21 cellular contexts compared by ENCODE assay signal in genomic region chr2:76160683-76161082, GRCh38.
A peak's percentile ranks its signal among the peaks of the same experiment; 100 is the strongest.
DNase-seq lines count a peak whose midpoint lies in the region; ATAC-seq, FAIRE-seq and TF ChIP-seq lines count a peak whose summit lies in the region.
"Had no signal": no experiment of that assay in that cellular context is flagged by ENCODE, and none has a peak within 500 bp of the region (broad histone marks: within the 10 kb centered on the region; RNA-seq: fewer than 3 reads in every experiment).

No MANE protein-coding gene starts in this region.

- H2BK5ac ChIP-seq in H9 (ENCODE audit: insufficient read length, low read length), result no peak overlapping the region

- H3K36me3 ChIP-seq in HepG2 (replicated peaks in 1 of 2; ENCODE audit: control insufficient read depth in 1 of 2, insufficient read depth in 2 of 2, low read length in 2 of 2) (no peaks in the 10 kb centered on the region), right lobe of liver (no peaks in the 10 kb centered on the region), K562 (ENCODE audit: control insufficient read depth, insufficient read depth, low read length) (no peaks in the 10 kb centered on the region), body of pancreas (replicated peaks in 1 of 2; ENCODE audit: insufficient read depth in 1 of 2, low read depth in 2 of 2) (no peaks in the 10 kb centered on the region)
- H3K36me3 ChIP-seq: HAP-1 had no signal

- no peaks in the 10 kb centered on the region for H3K79me1 ChIP-seq in H9 (ENCODE audit: insufficient read depth, low read depth, low read length, poor library complexity, severe bottlenecking)

- no peak overlapping the region for H3K4me3 Mint-ChIP-seq in H9
- no peak overlapping the region for H3K4me3 Mint-ChIP-seq in neural crest cell
- H3K4me3 Mint-ChIP-seq: CD14-positive monocyte; CD4-positive, alpha-beta memory T cell had no signal

- no peaks in the 10 kb centered on the region for H3K9me3 ChIP-seq in HepG2 (ENCODE audit: low read length)
- H3K9me3 ChIP-seq in right lobe of liver, result no peaks in the 10 kb centered on the region
- H3K9me3 ChIP-seq in H9 (ENCODE audit: control insufficient read depth, low read depth, low read length), result no peaks in the 10 kb centered on the region
- no peaks in the 10 kb centered on the region for H3K9me3 ChIP-seq in K562 (replicated peaks; ENCODE audit: control insufficient read depth, insufficient read depth, low read depth, low read length)
- H3K9me3 ChIP-seq in body of pancreas, result no peaks in the 10 kb centered on the region
- H3K9me3 ChIP-seq: HAP-1 had no signal

- H3K56ac ChIP-seq in H9 (ENCODE audit: insufficient read length, low read depth, low read length), result no peak overlapping the region

- no peaks in the 10 kb centered on the region for H3K9me3 Mint-ChIP-seq in H9
- no peaks in the 10 kb centered on the region for H3K9me3 Mint-ChIP-seq in neural crest cell

- H2BK120ac ChIP-seq in H9 (ENCODE audit: low read depth, low read length, poor library complexity, severe bottlenecking), result no peak overlapping the region

- DNase-seq in HepG2 (ENCODE audit: low spot score) (no peak), right lobe of liver (no peak), H9 (no peak), K562 (ENCODE audit: extremely low read depth in 1 of 4, low spot score in 3 of 4) (no peak), neural crest cell (ENCODE audit: low read depth, low spot score) (no peak), NCI-H1105 treated with DMSO at 0.1 percent for 48 hours (lab: John Stamatoyannopoulos, UW) (no peak), body of pancreas (no peak), activated T-cell treated with anti-CD3 and anti-CD28 coated beads for 4 hours (no peak)
- DNase-seq: AML-193; CD4-positive, alpha-beta memory T cell; DMS153; DMS79; GDM1; GOT3 had no signal

- no peak overlapping the region for H4K5ac ChIP-seq in H9 (ENCODE audit: insufficient read length, low read depth, low read length)

- POLR2A ChIA-PET in HepG2 (lab: Yijun Ruan, JAX), result no interaction called here
- POLR2A ChIA-PET in K562 (lab: Yijun Ruan, JAX), result no interaction called here

- TF ChIP-seq EP300 in HepG2 (IDR thresholded peaks at IDR 0.05; ENCODE audit: low read depth in 2 of 2, low read length in 2 of 2), result no peak
- no peak for TF ChIP-seq EP300 in HepG2 (CRISPR knock-in tag; IDR thresholded peaks at IDR 0.05; ENCODE audit: borderline replicate concordance)
- no peak for TF ChIP-seq EP300 in K562 (IDR thresholded peaks at IDR 0.05; ENCODE audit: low read length)

- in situ Hi-C loops in HepG2 (cut with HindIII; ENCODE audit: extremely low pct_ligation_motif_present, low pct_unique_long_range_greater_than_20kb), result no loop called here
- in situ Hi-C loops in K562 (cut with MboI), result no loop called here

- H4K8ac ChIP-seq in H9 (replicated peaks; ENCODE audit: insufficient read length, low read depth, low read length), result no peak overlapping the region

- WGBS in HepG2 (ENCODE audit: low lambda C conversion rate), result 29% methylated on average over 2 of the region's 2 CpGs
- 72% methylated on average over 2 of the region's 2 CpGs for WGBS in right lobe of liver (ENCODE audit: insufficient coverage, low coverage, low lambda C conversion rate, missing lambda C conversion rate)
- no CpG with 5 or more reads among the region's 2 CpGs for WGBS in H9 (ENCODE audit: extremely low coverage, insufficient read length, low lambda C conversion rate)
- WGBS in K562 (ENCODE audit: insufficient coverage, low coverage, missing lambda C conversion rate), result 23% methylated on average over 2 of the region's 2 CpGs
- WGBS in body of pancreas, 2 donors, result 43 to 75% methylated on average over 2 of the region's 2 CpGs

- H3K27ac Mint-ChIP-seq in H9, result no peak overlapping the region
- H3K27ac Mint-ChIP-seq in neural crest cell (ENCODE audit: unreplicated experiment), result no peak overlapping the region
- H3K27ac Mint-ChIP-seq: CD14-positive monocyte; CD4-positive, alpha-beta memory T cell had no signal

- TF ChIP-seq RAD21 in HepG2 (CRISPR knock-in tag; IDR thresholded peaks at IDR 0.05) (no peak), K562 (CRISPR knock-in tag; conservative IDR thresholded peaks at IDR 0.05 in 1 of 2, IDR thresholded peaks at IDR 0.05 in 1 of 2) (no peak)

- FAIRE-seq in HepG2 (lab: Jason Lieb, UNC) (no peak), K562 (lab: Jason Lieb, UNC) (no peak)
- FAIRE-seq: GM12892, GM18507, HTR-8/SVneo had no signal

- H3K4ac ChIP-seq in H9 (ENCODE audit: low read depth, low read length), result no peak overlapping the region

- H3K9me1 ChIP-seq in K562 (ENCODE audit: control insufficient read depth, insufficient read depth, low read length), result no peaks in the 10 kb centered on the region

- H3K4me1 Mint-ChIP-seq in H9 (no peaks in the 10 kb centered on the region; a peak in 1 of 4 replicates), neural crest cell (peaks cover 27% of the 10 kb centered on the region)
- H3K4me1 Mint-ChIP-seq: CD14-positive monocyte; CD4-positive, alpha-beta memory T cell had no signal

- H4K20me1 ChIP-seq in HepG2 (ENCODE audit: insufficient read depth, low read length) (no peaks in the 10 kb centered on the region), H9 (ENCODE audit: control insufficient read depth, insufficient read depth, insufficient read length) (no peaks in the 10 kb centered on the region), K562 (replicated peaks; ENCODE audit: control insufficient read depth, insufficient read depth, low read length) (no peaks in the 10 kb centered on the region)

- no peak overlapping the region for H4K91ac ChIP-seq in H9 (ENCODE audit: insufficient read length, low read depth, low read length)

- H3T11ph ChIP-seq in H9 (ENCODE audit: low read length), result no peak overlapping the region

- TF ChIP-seq POLR2A in HepG2 (IDR thresholded peaks at IDR 0.05; ENCODE audit: insufficient read depth in 1 of 2, low read depth in 2 of 2, low read length in 2 of 2), result no peak
- no peak for TF ChIP-seq POLR2A in right lobe of liver (IDR thresholded peaks at IDR 0.05)
- TF ChIP-seq POLR2A in K562 (conservative IDR thresholded peaks at IDR 0.05), result no peak
- no peak for TF ChIP-seq POLR2A in body of pancreas (IDR thresholded peaks at IDR 0.05)

- ATAC-seq in HepG2 (no peak), right lobe of liver (no peak), K562 (no peak), body of pancreas (no peak)

- H3K27me3 ChIP-seq in HepG2 (ENCODE audit: control insufficient read depth in 1 of 2, insufficient read depth in 2 of 2, low read length in 2 of 2) (no peaks in the 10 kb centered on the region), right lobe of liver (no peaks in the 10 kb centered on the region), H9 (ENCODE audit: insufficient read depth, low read length) (no peaks in the 10 kb centered on the region), K562 (ENCODE audit: control insufficient read depth in 2 of 2, insufficient read depth in 2 of 2, low read length in 2 of 2) (no peaks in the 10 kb centered on the region), body of pancreas (no peaks in the 10 kb centered on the region)

- H3K27me3 Mint-ChIP-seq in H9 (ENCODE audit: low read depth) (no peaks in the 10 kb centered on the region), neural crest cell (ENCODE audit: low read depth) (no peaks in the 10 kb centered on the region)
- H3K27me3 Mint-ChIP-seq: CD4-positive, alpha-beta memory T cell had no signal

- H3K4me2 ChIP-seq in HepG2 (ENCODE audit: low read depth, low read length) (no peak overlapping the region), H9 (ENCODE audit: insufficient read depth, insufficient read length, low read length) (no peak overlapping the region), K562 (ENCODE audit: insufficient read depth, low read length) (no peak overlapping the region)
- H3K4me2 ChIP-seq: KMS-11 had no signal

- no peaks in the 10 kb centered on the region for H3K23me2 ChIP-seq in H9 (ENCODE audit: insufficient read length, low read depth, low read length, poor library complexity, severe bottlenecking)

- H3K9ac ChIP-seq in HepG2 (ENCODE audit: insufficient read depth, low read depth, low read length), result no peak overlapping the region
- H3K9ac ChIP-seq in H9 (ENCODE audit: extremely low read depth, insufficient read length, low read length), result no peak overlapping the region
- H3K9ac ChIP-seq in K562 (ENCODE audit: insufficient read depth in 1 of 2, low read depth in 2 of 2, low read length in 2 of 2), result no peak overlapping the region
- H3K9ac ChIP-seq: KMS-11 had no signal

- no peak overlapping the region for H2BK20ac ChIP-seq in H9 (ENCODE audit: low read depth, low read length, poor library complexity, severe bottlenecking)

- TF ChIP-seq CTCF in HepG2 (CRISPR knock-in tag; IDR thresholded peaks at IDR 0.05) (no peak), right lobe of liver (IDR thresholded peaks at IDR 0.05) (no peak), H9 (conservative IDR thresholded peaks at IDR 0.05) (peak; percentile 34; the same call in 2 of the 3 replicates), K562 (IDR thresholded peaks at IDR 0.05 in 2 of 3, conservative IDR thresholded peaks at IDR 0.05 in 1 of 3; ENCODE audit: insufficient read depth in 2 of 3, low read depth in 1 of 3, low read length in 3 of 3) (no peak), neural crest cell (conservative IDR thresholded peaks at IDR 0.05) (peak; percentile 30), body of pancreas (IDR thresholded peaks at IDR 0.05) (no peak)

- CTCF ChIA-PET in HepG2 (lab: Yijun Ruan, JAX; ENCODE audit: low intra/inter-chr PET ratio, low total read pairs) (no interaction called here), K562 (lab: Yijun Ruan, JAX; ENCODE audit: low intra/inter-chr PET ratio) (no interaction called here)

- no peaks in the 10 kb centered on the region for H3K36me3 Mint-ChIP-seq in H9 (ENCODE audit: insufficient read depth in 1 of 3, low read depth in 3 of 3)
- H3K36me3 Mint-ChIP-seq in neural crest cell (ENCODE audit: low read depth), result no peaks in the 10 kb centered on the region
- H3K36me3 Mint-ChIP-seq: CD14-positive monocyte; CD4-positive, alpha-beta memory T cell had no signal

- BruUV-seq in HepG2 (replicated peaks; lab: Mats Ljungman, UMichigan) (no TSS peak), K562 (replicated peaks; lab: Mats Ljungman, UMichigan) (no TSS peak)

- H2BK12ac ChIP-seq in H9 (ENCODE audit: insufficient read length, low read depth, low read length), result no peak overlapping the region

- H3K4me1 ChIP-seq in HepG2 (ENCODE audit: insufficient read depth, low read length), result no peaks in the 10 kb centered on the region
- no peaks in the 10 kb centered on the region for H3K4me1 ChIP-seq in right lobe of liver
- H3K4me1 ChIP-seq in H9 (ENCODE audit: insufficient read depth, low read length), result no peaks in the 10 kb centered on the region
- H3K4me1 ChIP-seq in K562 (replicated peaks in 1 of 2; ENCODE audit: control insufficient read depth in 2 of 2, insufficient read depth in 2 of 2, low read length in 2 of 2), result no peaks in the 10 kb centered on the region
- no peaks in the 10 kb centered on the region for H3K4me1 ChIP-seq in body of pancreas
- H3K4me1 ChIP-seq: HAP-1 had no signal

- H3K79me2 ChIP-seq in HepG2 (ENCODE audit: insufficient read depth, low read length), result no peaks in the 10 kb centered on the region
- no peaks in the 10 kb centered on the region for H3K79me2 ChIP-seq in H9 (ENCODE audit: insufficient read depth, low read length)
- H3K79me2 ChIP-seq in K562 (ENCODE audit: control insufficient read depth, insufficient read depth, low read length), result no peaks in the 10 kb centered on the region

- H3K4me3 ChIP-seq in HepG2 (replicated peaks in 1 of 3; ENCODE audit: insufficient read depth in 1 of 3, low read depth in 2 of 3, low read length in 3 of 3) (no peak overlapping the region), right lobe of liver (no peak overlapping the region), K562 (no peak overlapping the region), body of pancreas (no peak overlapping the region)
- H3K4me3 ChIP-seq: HAP-1 had no signal

- H2BK15ac ChIP-seq in H9 (ENCODE audit: low read depth, low read length), result no peak overlapping the region

- H2AK5ac ChIP-seq in H9 (ENCODE audit: insufficient read length, low read length), result no peak overlapping the region

- H2AFZ ChIP-seq in HepG2 (ENCODE audit: low read length) (no peak overlapping the region), H9 (ENCODE audit: low read length) (peak overlapping the region; percentile 82), K562 (ENCODE audit: low read depth, low read length) (no peak overlapping the region)

- no peak overlapping the region for H3K14ac ChIP-seq in H9 (ENCODE audit: insufficient read depth, low read length)

- H3K27ac ChIP-seq in HepG2 (ENCODE audit: extremely low read length, insufficient read depth, low read length) (no peak overlapping the region), right lobe of liver (no peak overlapping the region), H9 (ENCODE audit: insufficient read length, low read depth, low read length) (no peak overlapping the region), K562 (ENCODE audit: extremely low read depth, low read depth, low read length) (no peak overlapping the region), body of pancreas (no peak overlapping the region)
- H3K27ac ChIP-seq: HL-60, KMS-11 had no signal

- intact Hi-C loops in HepG2 (cut with micrococcal nuclease; ENCODE audit: unreplicated experiment), result no loop called here
- intact Hi-C loops in right lobe of liver (cut with DNase I), result no loop called here
- intact Hi-C loops in K562 (cut with micrococcal nuclease), result no loop called here
- intact Hi-C loops in body of pancreas (cut with DNase I), result no loop called here

- H3K18ac ChIP-seq in H9 (ENCODE audit: insufficient read length, low read depth, low read length), result no peak overlapping the region

- H3K23ac ChIP-seq in H9 (ENCODE audit: insufficient read length, low read depth, low read length), result no peak overlapping the region

Comparison
In these comparisons a context has a peak if more than half of its experiments do, and no peak if none do; other contexts are left out.
1. CTCF ChIP-seq: peak in H9 (single experiment) and neural crest cell (single experiment); none in HepG2 (single experiment), right lobe of liver (0 of 4), K562 (0 of 3) and body of pancreas (0 of 7).
2. Of the 241 proteins assayed by ChIP-seq in both HepG2 and K562: peak only in HepG2: MAFK; only in K562: MAFG; in both: MAFF; in neither: 238.